In the genomic region with DNA sequence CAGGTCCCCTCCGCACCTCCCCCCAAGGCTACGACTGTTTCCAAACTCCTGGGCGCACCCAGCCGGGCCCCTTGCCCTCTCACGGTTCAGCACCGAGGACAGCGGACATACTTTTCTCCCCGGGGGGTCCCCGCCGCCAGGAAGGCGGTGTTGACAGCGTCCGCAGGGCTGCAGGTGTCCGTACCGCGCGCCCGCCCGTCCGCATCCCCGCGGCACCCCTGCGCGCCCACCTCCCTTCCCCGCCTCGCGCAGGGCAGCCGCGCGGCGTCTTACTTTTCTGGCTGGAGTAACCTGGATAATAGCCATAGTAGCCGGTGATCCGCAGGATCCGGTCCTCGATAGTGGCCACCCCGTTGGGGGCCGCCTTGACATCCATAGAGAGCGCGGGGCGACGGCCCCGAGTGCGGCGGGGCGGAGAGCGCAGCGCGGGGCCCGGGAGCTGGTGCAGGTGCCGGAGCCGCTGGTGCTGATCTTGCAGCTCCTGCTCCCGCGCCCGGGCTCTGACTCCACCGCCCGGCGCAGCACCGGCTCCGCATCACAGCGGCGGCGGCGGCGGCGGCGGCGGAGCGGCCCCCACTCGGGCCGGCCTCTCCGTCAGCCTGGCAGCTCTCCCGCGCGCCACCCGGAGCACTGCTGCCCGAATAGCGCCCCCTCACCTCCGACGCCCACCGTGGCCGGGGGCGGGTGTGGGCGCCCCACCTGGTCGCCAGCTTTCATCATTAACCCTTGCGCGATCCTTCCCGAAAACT, we compare ENCODE assay signal across 9 cellular contexts. TPM values are rescaled to one million over a fixed set of nuclear protein-coding genes. Genes with fewer than 3 reads are reported as not detected.
DNase-seq lines count a peak whose midpoint lies in the region; ATAC-seq, FAIRE-seq and TF ChIP-seq lines count a peak whose summit lies in the region.
"Had no signal": no experiment of that assay in that cellular context is flagged by ENCODE, and none has a peak within 500 bp of the region (broad histone marks: within the 10 kb centered on the region; RNA-seq: fewer than 3 reads in every experiment).

A gene (minus strand): TSS at position 643 of the 749 bp plus-strand sequence.

- H3K27ac ChIP-seq in HUES64 (ENCODE audit: low read depth, low read length) = no peak within 1 kb of the TSS
- no peak within 1 kb of the TSS for H3K27ac ChIP-seq in H1 (ENCODE audit: low read depth, low read length)

- CTCF ChIA-PET in H1 (lab: Charles Lee; ENCODE audit: partially characterized antibody) = interaction anchor here (0.8 to 1.8 kb wide), 15 partner anchors 16 to 339 kb away, joined by 3 to 10 read pairs (median 3); no protein-coding TSS in a partner anchor

- H3K23ac ChIP-seq in H1 (ENCODE audit: insufficient read length) = no peak within 1 kb of the TSS

- H3K4me1 Mint-ChIP-seq in nephron = no peaks in the 10 kb centered on the region

- peaks cover 72% of the 10 kb centered on the region for H3K27me3 Mint-ChIP-seq in nephron (ENCODE audit: low read depth)

- no peaks in the 10 kb centered on the region for H3K36me3 Mint-ChIP-seq in nephron (ENCODE audit: low read depth)

- peak in 1 of 3 experiments; percentile 12; a peak in 1 of 4 replicates for TF ChIP-seq CTCF in H1 (IDR thresholded peaks at IDR 0.05; ENCODE audit: control extremely low read depth in 1 of 3, insufficient read depth in 1 of 3, low read depth in 1 of 3, low read length in 3 of 3)
- no peak for TF ChIP-seq CTCF in nephron (IDR thresholded peaks at IDR 0.05; ENCODE audit: unreplicated experiment in 3 of 3)

- POLR2A ChIA-PET in H1 (lab: Charles Lee; ENCODE audit: partially characterized antibody) = no interaction called here

- no peak within 1 kb of the TSS for H4K5ac ChIP-seq in H1 (ENCODE audit: insufficient read length, low read depth, low read length)

- H2AK5ac ChIP-seq in H1 (ENCODE audit: low read depth, low read length) = no peak within 1 kb of the TSS

- no peak within 1 kb of the TSS for H3K27ac Mint-ChIP-seq in nephron
- H3K27ac Mint-ChIP-seq: effector memory CD8-positive, alpha-beta T cell had no signal

- in situ Hi-C loops in Caki2 (cut with HindIII; ENCODE audit: low pct_unique_long_range_greater_than_20kb, low sequenced_read_pairs) = no loop called here

- H3K4me2 ChIP-seq in H1 (ENCODE audit: insufficient read depth in 1 of 2, low read depth in 2 of 2, low read length in 2 of 2) = peak within 1 kb of the TSS; percentile 76 to 83

- no peak within 1 kb of the TSS for H3K56ac ChIP-seq in H1 (replicated peaks; ENCODE audit: insufficient read length, low read depth, low read length)

- no peaks in the 10 kb centered on the region for H3K79me2 ChIP-seq in H1 (ENCODE audit: control insufficient read depth in 1 of 2, insufficient read depth in 2 of 2, low read length in 2 of 2)

- ATAC-seq in GM21515 (IDR thresholded peaks at IDR 0.05; ENCODE audit: unreplicated experiment) = no peak
- ATAC-seq: effector memory CD8-positive, alpha-beta T cell had no signal

- no peak within 1 kb of the TSS for H2BK12ac ChIP-seq in H1 (ENCODE audit: low read depth, low read length)

- no peaks in the 10 kb centered on the region for H3K9me3 ChIP-seq in HUES64 (ENCODE audit: insufficient read depth, low read depth, low read length)
- no peaks in the 10 kb centered on the region for H3K9me3 ChIP-seq in H1 (ENCODE audit: insufficient read depth in 2 of 2, low read depth in 1 of 2, low read length in 1 of 2)

- no peaks in the 10 kb centered on the region for H4K20me1 ChIP-seq in H1 (replicated peaks in 1 of 2; ENCODE audit: control insufficient read depth in 1 of 2, insufficient read depth in 2 of 2, low read length in 2 of 2)

- no peak within 1 kb of the TSS for H3K14ac ChIP-seq in H1 (ENCODE audit: insufficient read length)

- H3K4me3 Mint-ChIP-seq in nephron = peak within 1 kb of the TSS; percentile 53 to 72 (median 71)
- H3K4me3 Mint-ChIP-seq: effector memory CD8-positive, alpha-beta T cell had no signal

- no peak within 1 kb of the TSS for H4K8ac ChIP-seq in H1 (ENCODE audit: extremely low read depth, insufficient read depth, low read length)

- H3K4me3 ChIP-seq in HUES64 (ENCODE audit: low read length) (peak within 1 kb of the TSS; percentile 61), H1 (ENCODE audit: extremely low read depth in 1 of 4, insufficient read depth in 2 of 4, low read depth in 3 of 4, low read length in 4 of 4) (peak within 1 kb of the TSS; percentile 43 to 72 (median 50))

- H2AFZ ChIP-seq in H1 (ENCODE audit: low read length) = no peak within 1 kb of the TSS

- no peak for FAIRE-seq in H1 (lab: Jason Lieb, UNC)

- peak within 1 kb of the TSS; percentile 13; the same call in 1 of the 2 replicates for H3K18ac ChIP-seq in H1 (ENCODE audit: extremely low read depth, low read length)

- H3K36me3 ChIP-seq in HUES64 (ENCODE audit: insufficient read depth, low read length) = no peaks in the 10 kb centered on the region
- no peaks in the 10 kb centered on the region for H3K36me3 ChIP-seq in H1 (ENCODE audit: control insufficient read depth in 2 of 4, insufficient read depth in 4 of 4, low read length in 3 of 4)

- no peak for TF ChIP-seq POLR2A in H1 (IDR thresholded peaks at IDR 0.05; ENCODE audit: control extremely low read depth in 1 of 2, low read depth in 2 of 2, low read length in 2 of 2)

- H3K4me1 ChIP-seq in HUES64 (ENCODE audit: insufficient read depth, low read length) = peaks cover 8% of the 10 kb centered on the region; the same call in 1 of the 2 replicates
- H3K4me1 ChIP-seq in H1 (replicated peaks in 1 of 4; ENCODE audit: control insufficient read depth in 3 of 4, insufficient read depth in 4 of 4, low read length in 3 of 4) = peaks cover 0 to 3% (median 3%) of the 10 kb centered on the region in 4 experiments; a peak in 4 of 7 replicates

- no peaks in the 10 kb centered on the region for H3K79me1 ChIP-seq in H1 (ENCODE audit: low read depth, low read length)

- no peak within 1 kb of the TSS for H2BK5ac ChIP-seq in H1 (ENCODE audit: low read depth, low read length)

- DNase-seq in Caki2 (ENCODE audit: low read depth) = peak; percentile 25
- peak; percentile 64 to 97 for DNase-seq in H1 (ENCODE audit: low read depth in 1 of 2, low spot score in 2 of 2)
- DNase-seq in OCI-M2 (lab: John Stamatoyannopoulos, UW; ENCODE audit: unreplicated experiment) = no peak
- no peak for DNase-seq in central memory CD4-positive, alpha-beta T cell
- no peak for DNase-seq in stimulated activated CD4-positive, alpha-beta T cell treated with anti-CD3 and anti-CD28 coated beads, Interleukin-4, amount 100 ng/mL, for 4 hours
- DNase-seq: effector memory CD8-positive, alpha-beta T cell had no signal

- H2BK20ac ChIP-seq in H1 (ENCODE audit: low read length) = no peak within 1 kb of the TSS

- no peak within 1 kb of the TSS for H3K9ac ChIP-seq in HUES64 (ENCODE audit: low read depth, low read length)
- no peak within 1 kb of the TSS; a peak in 1 of 7 replicates for H3K9ac ChIP-seq in H1 (replicated peaks in 1 of 4; ENCODE audit: extremely low read depth in 1 of 4, low read depth in 3 of 4, low read length in 3 of 4)

- no peak within 1 kb of the TSS for H2BK15ac ChIP-seq in H1 (ENCODE audit: low read length)

- H2BK120ac ChIP-seq in H1 (replicated peaks; ENCODE audit: low read depth, low read length) = no peak within 1 kb of the TSS

- peak; percentile 2 to 27; a peak in 2 of 4 replicates for TF ChIP-seq RAD21 in H1 (IDR thresholded peaks at IDR 0.05 in 1 of 2, conservative IDR thresholded peaks at IDR 0.05 in 1 of 2; ENCODE audit: low read depth in 2 of 2, low read length in 2 of 2)

- no peak within 1 kb of the TSS for H3K4ac ChIP-seq in H1 (replicated peaks; ENCODE audit: insufficient read length, low read depth, low read length)

- WGBS in HUES64 = under 1% methylated on average over 84 of the region's 87 CpGs
- WGBS in H1 (ENCODE audit: extremely low coverage in 1 of 2, insufficient coverage in 1 of 2, insufficient read length in 1 of 2, insufficient replicate concordance in 2 of 2, low coverage in 1 of 2, low lambda C conversion rate in 2 of 2, missing lambda C conversion rate in 1 of 2), 2 experiments = 4% methylated on average over 36 of the region's 87 CpGs; no CpG with 5 or more reads in 1 of the 2 experiments

- H3K23me2 ChIP-seq in H1 (ENCODE audit: low read depth, low read length) = peaks cover 10% of the 10 kb centered on the region; the same call in 1 of the 2 replicates

- H4K91ac ChIP-seq in H1 (replicated peaks; ENCODE audit: insufficient read length, low read length) = no peak within 1 kb of the TSS

- peak in 1 of 2 experiments; percentile 77; a peak in 1 of 3 replicates for TF ChIP-seq EP300 in H1 (IDR thresholded peaks at IDR 0.05; ENCODE audit: borderline replicate concordance in 1 of 2, low read depth in 2 of 2, low read length in 2 of 2)

- H3K9me3 Mint-ChIP-seq in nephron = no peaks in the 10 kb centered on the region

- H3K27me3 ChIP-seq in HUES64 (ENCODE audit: insufficient read depth, low read length) (peaks cover 47% of the 10 kb centered on the region), H1 (replicated peaks in 1 of 4; ENCODE audit: control insufficient read depth in 3 of 4, extremely low read depth in 1 of 4, insufficient read depth in 3 of 4, low read length in 3 of 4) (peaks cover 7 to 20% (median 19%) of the 10 kb centered on the region in 4 experiments)

TF ChIP-seq in H1, 55 proteins besides CTCF, POLR2A, EP300 and RAD21 (continues in another document):
- TF ChIP-seq KDM4A (IDR thresholded peaks at IDR 0.05; ENCODE audit: low read depth, low read length, severe bottlenecking) (peak; percentile 47), SUZ12 (IDR thresholded peaks at IDR 0.05; ENCODE audit: low read length) (peak; percentile 45; the same call in 1 of the 2 replicates), SIN3A (conservative IDR thresholded peaks at IDR 0.05 in 1 of 2, IDR thresholded peaks at IDR 0.05 in 1 of 2; ENCODE audit: low read depth in 1 of 2, low read length in 2 of 2) (peak; percentile 97 to 99), SP2 (IDR thresholded peaks at IDR 0.05; ENCODE audit: low read length) (no peak), CTBP2 (IDR thresholded peaks at IDR 0.05; ENCODE audit: borderline replicate concordance, insufficient read depth, insufficient read length, low read length) (no peak), TAF1 (IDR thresholded peaks at IDR 0.05; ENCODE audit: low read depth, low read length) (no peak)

RNA-seq across cellular contexts. Expression of the gene that starts here (rescaled TPM):
- total RNA-seq in Caki2 (2014; rRNA removed; shearing (Covaris generic); ENCODE audit: low replicate concordance) = not detected in 2 replicates
- polyA plus RNA-seq in HUES64 (2013, experiment 1 of 2) = 0.10 TPM
- polyA plus RNA-seq in HUES64 (2013, experiment 2 of 2) = not detected
- total RNA-seq in H1 (2021; fragmentation: NEBNext Ultra II Directional; extraction: Animal tissue kit (Norgen Biotek cat#: 25700)) = not detected in 2 replicates
- polyA plus RNA-seq in H1 (2011; rRNA removed) = not detected in 2 replicates
- polyA plus RNA-seq in H1 (2011; cell fraction: cytosol; rRNA removed) = not detected
- 0.19 TPM for polyA plus RNA-seq in H1 (2011; cell fraction: nucleus; rRNA removed)
- not detected in 4 replicates for polyA plus RNA-seq in H1 (2012, experiment 1 of 2)
- polyA plus RNA-seq in H1 (2012, experiment 2 of 2) = not detected
- polyA plus RNA-seq in H1 (2013, experiment 1 of 2) = not detected
- polyA plus RNA-seq in H1 (2013, experiment 2 of 2) = 0.04 TPM
- 0.13 TPM in 1 of 2 replicates, not detected in the other for polyA minus RNA-seq in H1 (2011; rRNA and poly(A)+ RNA removed)
- polyA minus RNA-seq in H1 (2011; cell fraction: cytosol; rRNA and poly(A)+ RNA removed) = not detected
- not detected for polyA minus RNA-seq in H1 (2011; cell fraction: nucleus; rRNA and poly(A)+ RNA removed)

Comparison
In these comparisons a context has a peak if more than half of its experiments do, and no peak if none do; other contexts are left out.
1. Peak in DNase-seq in Caki2; RNA of the gene not detected or under 1 TPM.
2. Peak in DNase-seq, H3K4me3 ChIP-seq and H3K4me2 ChIP-seq in H1; RNA of the gene not detected or under 1 TPM.